ENCODE assay signal across 9 cellular contexts in the genomic region with DNA sequence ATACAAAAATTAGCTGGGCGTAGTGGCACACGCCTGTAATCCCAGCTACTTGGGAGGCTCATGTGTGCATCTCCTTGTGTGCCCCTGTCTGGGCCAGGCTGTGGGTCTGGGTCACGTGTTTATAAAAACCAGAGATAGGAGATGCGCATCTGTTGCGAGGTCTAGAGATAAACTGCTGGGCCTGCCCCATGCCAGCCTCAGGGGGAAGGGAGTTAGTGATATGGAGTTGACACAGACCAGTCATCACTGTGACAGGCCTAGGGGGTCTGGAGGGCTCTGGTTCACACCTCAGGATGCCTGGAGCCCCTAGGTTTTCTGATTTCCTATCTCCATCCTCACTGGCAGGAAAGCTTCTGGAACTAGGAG. TPM values are rescaled to one million over a fixed set of nuclear protein-coding genes. Genes with fewer than 3 reads are reported as not detected.
DNase-seq lines count a peak whose midpoint lies in the region; ATAC-seq, FAIRE-seq and TF ChIP-seq lines count a peak whose summit lies in the region.
"Not testable (repeated sequence)": the region's sequence is repeated elsewhere in the genome, so short reads cannot be mapped to it uniquely, and the experiment has no call there.
"Had no signal": no experiment of that assay in that cellular context is flagged by ENCODE, and none has a peak within 500 bp of the region (broad histone marks: within the 10 kb centered on the region; RNA-seq: fewer than 3 reads in every experiment).

No MANE protein-coding gene starts in this region.

- H3K27me3 Mint-ChIP-seq in activated CD4-positive, alpha-beta memory T cell treated with anti-CD3 and anti-CD28 coated beads for 36 hours; activated naive CD4-positive, alpha-beta T cell treated with anti-CD3 and anti-CD28 coated beads for 36 hours (ENCODE audit: low read depth): not testable (repeated sequence)

- H3F3A ChIP-seq in OCI-LY1 (ENCODE audit: insufficient read depth, low read length) = not testable (repeated sequence)

- H3K9me1 ChIP-seq in keratinocyte (ENCODE audit: control insufficient read depth, extremely low read depth, insufficient read depth, low read length) = not testable (repeated sequence)

- H3K27ac Mint-ChIP-seq in activated CD4-positive, alpha-beta memory T cell treated with anti-CD3 and anti-CD28 coated beads for 36 hours = peak overlapping the region; percentile 78
- peak overlapping the region; percentile 83 for H3K27ac Mint-ChIP-seq in activated naive CD4-positive, alpha-beta T cell treated with anti-CD3 and anti-CD28 coated beads for 36 hours

- not testable (repeated sequence) for H3K27me3 ChIP-seq in OCI-LY1 (ENCODE audit: insufficient read depth, low read length); GM12878 (replicated peaks in 1 of 2; ENCODE audit: control insufficient read depth in 2 of 2, insufficient read depth in 2 of 2, low read length in 1 of 2); keratinocyte (ENCODE audit: control insufficient read depth, extremely low read depth, insufficient read depth, low read length)

- not testable (repeated sequence) for H3K4me2 ChIP-seq in OCI-LY1 (ENCODE audit: low read length); GM12878 (ENCODE audit: control insufficient read depth, insufficient read depth); keratinocyte (ENCODE audit: control insufficient read depth, extremely low read depth, insufficient read depth, low read depth, low read length)

- SMC1A ChIA-PET in GM12878 (lab: Charles Lee; ENCODE audit: uncharacterized antibody, unreplicated experiment) = interaction anchor here (1.9 kb wide), 1 partner anchor 51 kb away, joined by 10 read pairs; no protein-coding TSS in a partner anchor

- peak overlapping the region; percentile 68 for H3K27ac ChIP-seq in OCI-LY1 (ENCODE audit: low read depth, low read length, poor library complexity, severe bottlenecking)
- not testable (repeated sequence) for H3K27ac ChIP-seq in GM12878 (ENCODE audit: control insufficient read depth, insufficient read depth); keratinocyte (ENCODE audit: control insufficient read depth, insufficient read depth, low read length)

- 54% methylated on average over 5 of the region's 5 CpGs for WGBS in GM12878 (ENCODE audit: insufficient coverage, insufficient replicate concordance, low lambda C conversion rate, missing lambda C conversion rate)

- CTCF ChIA-PET in activated CD4-positive, alpha-beta memory T cell treated with anti-CD3 and anti-CD28 coated beads for 36 hours (lab: Charles Lee) = interaction anchor here (1.9 to 22.0 kb wide), 6 partner anchors 11 to 164 kb away, joined by 7 to 386 read pairs (median 16); partner anchors contain the start of genes NFX1 and NOL6
- CTCF ChIA-PET in activated naive CD4-positive, alpha-beta T cell treated with anti-CD3 and anti-CD28 coated beads for 36 hours (lab: Charles Lee) = interaction anchor here (2.0 to 8.6 kb wide), 5 partner anchors 11 to 167 kb away, joined by 8 to 159 read pairs (median 29); partner anchors contain the start of gene AQP7
- CTCF ChIA-PET in GM12878 (lab: Yijun Ruan, JAX) = interaction anchor here (1.2 to 8.9 kb wide), 7 partner anchors 12 to 81 kb away, joined by 3 to 154 read pairs (median 56); partner anchors contain the start of genes AQP7 and NOL6

- not testable (repeated sequence) for BruUV-seq in GM12878 (replicated peaks; lab: Mats Ljungman, UMichigan)

- intact Hi-C loops in activated CD4-positive, alpha-beta memory T cell treated with anti-CD3 and anti-CD28 coated beads for 36 hours (cut with micrococcal nuclease) = loop anchor here (1.0 kb wide), 1 partner anchor 8 kb away; no protein-coding TSS in a partner anchor
- intact Hi-C loops in activated naive CD4-positive, alpha-beta T cell treated with anti-CD3 and anti-CD28 coated beads for 36 hours (cut with micrococcal nuclease) = loop anchor here (1.0 to 10.0 kb wide), 2 partner anchors 8 to 900 kb away; partner anchors contain the start of genes SMIM27 and TOPORS
- intact Hi-C loops in GM12878 (cut with micrococcal nuclease; ENCODE audit: unreplicated experiment) = loop anchor here (10.0 kb wide), 1 partner anchor 170 kb away; no protein-coding TSS in a partner anchor

- peaks cover 38% of the 10 kb centered on the region for H3K4me1 ChIP-seq in OCI-LY1 (ENCODE audit: insufficient read depth, low read length, severe bottlenecking)
- H3K4me1 ChIP-seq in GM12878 (ENCODE audit: control insufficient read depth, insufficient read depth, low read length) = peaks cover 43% of the 10 kb centered on the region
- H3K4me1 ChIP-seq in keratinocyte (ENCODE audit: control insufficient read depth, extremely low read depth, insufficient read depth, low read length) = peaks cover 52% of the 10 kb centered on the region

- TF ChIP-seq EP300 in GM12878 (IDR thresholded peaks at IDR 0.05; ENCODE audit: borderline replicate concordance in 1 of 2, control insufficient read depth in 1 of 2, low read depth in 2 of 2, low read length in 2 of 2) = not testable (repeated sequence)

- POLR2A ChIA-PET in activated CD4-positive, alpha-beta memory T cell treated with anti-CD3 and anti-CD28 coated beads for 36 hours (lab: Charles Lee) = not testable (repeated sequence)
- POLR2A ChIA-PET in GM12878 (lab: Charles Lee) = interaction anchor here (2.8 kb wide), 1 partner anchor 19 kb away, joined by 12 read pairs; the partner anchor contains the start of gene NOL6

- dilution Hi-C loops in keratinocyte (cut with MboI; ENCODE audit: extremely low pct_ligation_motif_present, low sequenced_read_pairs) = not testable (repeated sequence)

- H4K20me1 ChIP-seq in OCI-LY1 (ENCODE audit: insufficient read depth, low read length); GM12878 (ENCODE audit: control insufficient read depth, insufficient read depth); keratinocyte (ENCODE audit: control insufficient read depth, extremely low read depth, insufficient read depth, low read length): not testable (repeated sequence)

- not testable (repeated sequence) for H3K4me3 Mint-ChIP-seq in activated CD4-positive, alpha-beta memory T cell treated with anti-CD3 and anti-CD28 coated beads for 36 hours; activated naive CD4-positive, alpha-beta T cell treated with anti-CD3 and anti-CD28 coated beads for 36 hours

- FAIRE-seq in GM12878 (lab: Jason Lieb, UNC) = peak; percentile 47
- FAIRE-seq in keratinocyte (lab: Jason Lieb, UNC) = peak; percentile 41

- TF ChIP-seq RAD21 in GM12878 (IDR thresholded peaks at IDR 0.05; ENCODE audit: insufficient read depth, low read depth, low read length) = not testable (repeated sequence)

- not testable (repeated sequence) for H3K9me3 ChIP-seq in OCI-LY1 (ENCODE audit: low read length); GM12878 (replicated peaks; ENCODE audit: control insufficient read depth, insufficient read depth, low read length); keratinocyte (ENCODE audit: control insufficient read depth, low read depth, low read length)

- peak; percentile 66 for DNase-seq in ELF-1 (ENCODE audit: low read depth, low spot score)
- DNase-seq in activated CD4-positive, alpha-beta memory T cell treated with anti-CD3 and anti-CD28 coated beads for 36 hours; activated naive CD4-positive, alpha-beta T cell treated with anti-CD3 and anti-CD28 coated beads for 36 hours; GM12878 (ENCODE audit: low read depth, low spot score); keratinocyte (ENCODE audit: low read depth, low spot score): not testable (repeated sequence)

- H3K9me3 Mint-ChIP-seq in activated CD4-positive, alpha-beta memory T cell treated with anti-CD3 and anti-CD28 coated beads for 36 hours; activated naive CD4-positive, alpha-beta T cell treated with anti-CD3 and anti-CD28 coated beads for 36 hours: not testable (repeated sequence)

- H3K79me2 ChIP-seq in OCI-LY1 (ENCODE audit: insufficient read depth, low read length); GM12878 (ENCODE audit: control insufficient read depth, insufficient read depth, low read length); keratinocyte (ENCODE audit: control insufficient read depth, insufficient read depth, low read length): not testable (repeated sequence)

- H3K4me3 ChIP-seq in OCI-LY1 (ENCODE audit: low read depth, low read length, poor library complexity, severe bottlenecking); GM12878; keratinocyte (ENCODE audit: control insufficient read depth in 2 of 3, extremely low read depth in 1 of 3, insufficient read depth in 2 of 3, low read depth in 1 of 3, low read length in 3 of 3): not testable (repeated sequence)

- in situ Hi-C loops in GM12878 (cut with MboI) = not testable (repeated sequence)

- H3K4me1 Mint-ChIP-seq in activated CD4-positive, alpha-beta memory T cell treated with anti-CD3 and anti-CD28 coated beads for 36 hours (ENCODE audit: low read depth) = peaks cover 71% of the 10 kb centered on the region
- H3K4me1 Mint-ChIP-seq in activated naive CD4-positive, alpha-beta T cell treated with anti-CD3 and anti-CD28 coated beads for 36 hours (ENCODE audit: low read depth) = peaks cover 77% of the 10 kb centered on the region

- not testable (repeated sequence) for TF ChIP-seq CTCF in OCI-LY1 (IDR thresholded peaks at IDR 0.05; ENCODE audit: low read length); GM12878 (IDR thresholded peaks at IDR 0.05 in 2 of 3, conservative IDR thresholded peaks at IDR 0.05 in 1 of 3; ENCODE audit: control insufficient read depth in 2 of 3, extremely low read depth in 1 of 3, insufficient read depth in 1 of 3, low read depth in 3 of 3, low read length in 3 of 3); keratinocyte (optimal IDR thresholded peaks at IDR 0.05 in 1 of 3, IDR thresholded peaks at IDR 0.05 in 1 of 3, conservative IDR thresholded peaks at IDR 0.05 in 1 of 3; ENCODE audit: extremely low read depth in 1 of 3, insufficient read depth in 2 of 3, low read length in 3 of 3)

- H2AFZ ChIP-seq in OCI-LY1 (ENCODE audit: low read length); GM12878 (ENCODE audit: control insufficient read depth, low read depth, low read length); keratinocyte (ENCODE audit: control insufficient read depth, low read length): not testable (repeated sequence)

- H3K9ac ChIP-seq in OCI-LY1 (ENCODE audit: low read length); GM12878 (ENCODE audit: control insufficient read depth, insufficient read depth, low read length); keratinocyte (ENCODE audit: control insufficient read depth, extremely low read depth, insufficient read depth, low read length): not testable (repeated sequence)

- H3K36me3 Mint-ChIP-seq in activated CD4-positive, alpha-beta memory T cell treated with anti-CD3 and anti-CD28 coated beads for 36 hours; activated naive CD4-positive, alpha-beta T cell treated with anti-CD3 and anti-CD28 coated beads for 36 hours (ENCODE audit: low read depth): not testable (repeated sequence)

- not testable (repeated sequence) for TF ChIP-seq POLR2A in GM12878 (IDR thresholded peaks at IDR 0.05; ENCODE audit: low read depth, low read length)

- not testable (repeated sequence) for H3K36me3 ChIP-seq in OCI-LY1 (ENCODE audit: insufficient read depth, low read length); GM12878 (ENCODE audit: control insufficient read depth in 2 of 2, insufficient read depth in 2 of 2, low read length in 1 of 2); keratinocyte (ENCODE audit: control insufficient read depth in 2 of 2, extremely low read depth in 1 of 2, insufficient read depth in 2 of 2, low read length in 2 of 2)

- RAD21 ChIA-PET in GM12878 (lab: Charles Lee; ENCODE audit: unreplicated experiment) = interaction anchor here (1.5 to 2.9 kb wide), 4 partner anchors 12 to 80 kb away, joined by 5 to 18 read pairs (median 12); partner anchors contain the start of gene NOL6

- not testable (repeated sequence) for ATAC-seq in SK-N-SH treated with all-trans-retinoic acid at 6 μM for 48 hours, GM12878

- not testable (repeated sequence) for H3K9me2 ChIP-seq in OCI-LY1 (ENCODE audit: low read depth, low read length)

RNA-seq across cellular contexts. Expression of gene AQP3, which starts 7.3 kb away (rescaled TPM):
- 10 to 100 TPM; 19.4 to 20.2 TPM for total RNA-seq in activated CD4-positive, alpha-beta memory T cell treated with anti-CD3 and anti-CD28 coated beads for 36 hours
- 1 to 10 TPM; 7.2 to 8.1 TPM for total RNA-seq in activated naive CD4-positive, alpha-beta T cell treated with anti-CD3 and anti-CD28 coated beads for 36 hours
- 0.47 and 0.92 TPM in 2 replicates for total RNA-seq in GM12878 (2013; cell fraction: nucleolus; rRNA removed)
- total RNA-seq in GM12878 (2014; rRNA removed) = 3.1 and 6.5 TPM in 2 replicates
- total RNA-seq in GM12878 (2014; rRNA removed; fragmentation: Illumina TruSeq; extraction: Trizol) = 2.0 and 3.0 TPM in 2 replicates
- 3.4 and 4.8 TPM in 2 replicates for total RNA-seq in GM12878 (2021)
- 2.6 TPM for polyA plus RNA-seq in GM12878 (2011; ENCODE audit: low read depth)
- polyA plus RNA-seq in GM12878 (2011; rRNA removed) = 4.1 and 5.5 TPM in 2 replicates
- polyA plus RNA-seq in GM12878 (2011; cell fraction: cytosol; rRNA removed) = 10.2 and 11.0 TPM in 2 replicates
- polyA plus RNA-seq in GM12878 (2011; cell fraction: nucleus; rRNA removed) = 9.5 and 11.4 TPM in 2 replicates
- polyA plus RNA-seq in GM12878 (2012) = 1.8 and 4.9 TPM in 2 replicates
- 0.95 and 2.6 TPM in 2 replicates for polyA plus RNA-seq in GM12878 (2014; fragmentation: Illumina TruSeq; extraction: Trizol)
- under 1 TPM; 0.60 to 0.71 TPM for polyA plus RNA-seq in GM12878 (2014; fragmentation: Nextera tagmentation; extraction: Ambion mirVana)
- polyA plus RNA-seq in GM12878 (2014; rRNA removed) = 4.2 and 6.9 TPM in 2 replicates
- 10 to 100 TPM; 11.2 to 11.8 TPM for polyA plus RNA-seq in GM12878 (2016; fragmentation: Nextera tagmentation; extraction: Ambion mirVana)
- polyA minus RNA-seq in GM12878 (2011; rRNA and poly(A)+ RNA removed) = 3.9 and 6.0 TPM in 2 replicates
- 6.7 and 7.4 TPM in 2 replicates for polyA minus RNA-seq in GM12878 (2011; cell fraction: cytosol; rRNA and poly(A)+ RNA removed)
- polyA minus RNA-seq in GM12878 (2011; cell fraction: nucleus; rRNA and poly(A)+ RNA removed) = 1.4 and 2.3 TPM in 2 replicates
- polyA plus RNA-seq in keratinocyte = 139 to 239 TPM (median 215 TPM) in 3 replicates
- 16.3 TPM for polyA plus RNA-seq in keratinocyte (2011; ENCODE audit: low read depth)
- polyA plus RNA-seq in keratinocyte (2011; cell fraction: cytosol; rRNA removed) = 63.9 and 107 TPM in 2 replicates
- polyA plus RNA-seq in keratinocyte (2011; cell fraction: nucleus; rRNA removed) = 126 and 174 TPM in 2 replicates
- polyA plus RNA-seq in keratinocyte (2012; ENCODE audit: low replicate concordance) = 107 and 168 TPM in 2 replicates
- polyA minus RNA-seq in keratinocyte = 219 to 431 TPM (median 304 TPM) in 3 replicates
- 148 TPM for polyA minus RNA-seq in keratinocyte (2011; cell fraction: cytosol; rRNA and poly(A)+ RNA removed)
- 78.9 and 82.2 TPM in 2 replicates for polyA minus RNA-seq in keratinocyte (2011; cell fraction: nucleus; rRNA and poly(A)+ RNA removed)
- total RNA-seq: SJSA1 had no signal

RNA-seq across cellular contexts. Expression of gene NOL6, which starts 19.1 kb away (rescaled TPM):
- 10 to 100 TPM; 38.1 to 39.7 TPM for total RNA-seq in activated CD4-positive, alpha-beta memory T cell treated with anti-CD3 and anti-CD28 coated beads for 36 hours
- total RNA-seq in activated naive CD4-positive, alpha-beta T cell treated with anti-CD3 and anti-CD28 coated beads for 36 hours = 10 to 100 TPM; 38.2 to 38.6 TPM
- 41.2 and 42.0 TPM in 2 replicates for total RNA-seq in GM12878 (2013; cell fraction: nucleolus; rRNA removed)
- 29.4 and 34.0 TPM in 2 replicates for total RNA-seq in GM12878 (2014; rRNA removed)
- total RNA-seq in GM12878 (2014; rRNA removed; fragmentation: Illumina TruSeq; extraction: Trizol) = 18.8 and 20.7 TPM in 2 replicates
- total RNA-seq in GM12878 (2021) = 51.8 and 53.2 TPM in 2 replicates
- polyA plus RNA-seq in GM12878 (2011; ENCODE audit: low read depth) = 15.3 TPM
- polyA plus RNA-seq in GM12878 (2011; rRNA removed) = 9.1 and 26.4 TPM in 2 replicates
- polyA plus RNA-seq in GM12878 (2011; cell fraction: cytosol; rRNA removed) = 24.6 and 24.9 TPM in 2 replicates
- polyA plus RNA-seq in GM12878 (2011; cell fraction: nucleus; rRNA removed) = 51.7 and 61.5 TPM in 2 replicates
- polyA plus RNA-seq in GM12878 (2012) = 16.0 and 17.8 TPM in 2 replicates
- polyA plus RNA-seq in GM12878 (2014; fragmentation: Illumina TruSeq; extraction: Trizol) = 26.8 and 36.9 TPM in 2 replicates
- polyA plus RNA-seq in GM12878 (2014; fragmentation: Nextera tagmentation; extraction: Ambion mirVana) = 10 to 100 TPM in 1 of 2 experiments, 1 to 10 TPM in 1; 8.3 to 13.2 TPM
- polyA plus RNA-seq in GM12878 (2014; rRNA removed) = 32.2 and 40.1 TPM in 2 replicates
- polyA plus RNA-seq in GM12878 (2016; fragmentation: Nextera tagmentation; extraction: Ambion mirVana) = 10 to 100 TPM; 40.6 to 47.1 TPM
- 35.0 and 35.3 TPM in 2 replicates for polyA minus RNA-seq in GM12878 (2011; rRNA and poly(A)+ RNA removed)
- polyA minus RNA-seq in GM12878 (2011; cell fraction: cytosol; rRNA and poly(A)+ RNA removed) = 13.2 and 16.1 TPM in 2 replicates
- 33.0 and 59.5 TPM in 2 replicates for polyA minus RNA-seq in GM12878 (2011; cell fraction: nucleus; rRNA and poly(A)+ RNA removed)
- 51.8 to 93.3 TPM (median 63.6 TPM) in 3 replicates for polyA plus RNA-seq in keratinocyte
- polyA plus RNA-seq in keratinocyte (2011; ENCODE audit: low read depth) = 17.5 TPM
- polyA plus RNA-seq in keratinocyte (2011; cell fraction: cytosol; rRNA removed) = 41.5 and 49.7 TPM in 2 replicates
- 113 and 128 TPM in 2 replicates for polyA plus RNA-seq in keratinocyte (2011; cell fraction: nucleus; rRNA removed)
- polyA plus RNA-seq in keratinocyte (2012; ENCODE audit: low replicate concordance) = 26.3 and 80.4 TPM in 2 replicates
- polyA minus RNA-seq in keratinocyte = 76.3 to 184 TPM (median 102 TPM) in 3 replicates
- polyA minus RNA-seq in keratinocyte (2011; cell fraction: cytosol; rRNA and poly(A)+ RNA removed) = 73.7 TPM
- polyA minus RNA-seq in keratinocyte (2011; cell fraction: nucleus; rRNA and poly(A)+ RNA removed) = 81.7 and 90.1 TPM in 2 replicates

RNA-seq across cellular contexts. Expression of gene AQP7, which starts 52.3 kb away (rescaled TPM):
- under 1 TPM; 0.12 to 0.36 TPM for total RNA-seq in activated CD4-positive, alpha-beta memory T cell treated with anti-CD3 and anti-CD28 coated beads for 36 hours
- total RNA-seq in activated naive CD4-positive, alpha-beta T cell treated with anti-CD3 and anti-CD28 coated beads for 36 hours = not detected
- total RNA-seq in GM12878 (2013; cell fraction: nucleolus; rRNA removed) = 1.8 and 2.7 TPM in 2 replicates
- not detected in 2 replicates for total RNA-seq in GM12878 (2014; rRNA removed)
- not detected in 2 replicates for total RNA-seq in GM12878 (2014; rRNA removed; fragmentation: Illumina TruSeq; extraction: Trizol)
- not detected in 2 replicates for total RNA-seq in GM12878 (2021)
- not detected for polyA plus RNA-seq in GM12878 (2011; ENCODE audit: low read depth)
- 0.04 and 0.06 TPM in 2 replicates for polyA plus RNA-seq in GM12878 (2011; rRNA removed)
- polyA plus RNA-seq in GM12878 (2011; cell fraction: cytosol; rRNA removed) = 0.08 and 0.10 TPM in 2 replicates
- polyA plus RNA-seq in GM12878 (2011; cell fraction: nucleus; rRNA removed) = 0.09 and 0.39 TPM in 2 replicates
- not detected in 2 replicates for polyA plus RNA-seq in GM12878 (2012)
- not detected in 2 replicates for polyA plus RNA-seq in GM12878 (2014; fragmentation: Illumina TruSeq; extraction: Trizol)
- under 1 TPM in 1 of 2 experiments, not detected in 1; 0.18 TPM for polyA plus RNA-seq in GM12878 (2014; fragmentation: Nextera tagmentation; extraction: Ambion mirVana)
- polyA plus RNA-seq in GM12878 (2014; rRNA removed) = 0.04 TPM in 1 of 2 replicates, not detected in the other
- polyA plus RNA-seq in GM12878 (2016; fragmentation: Nextera tagmentation; extraction: Ambion mirVana) = not detected
- polyA minus RNA-seq in GM12878 (2011; rRNA and poly(A)+ RNA removed) = not detected in 2 replicates
- polyA minus RNA-seq in GM12878 (2011; cell fraction: cytosol; rRNA and poly(A)+ RNA removed) = not detected in 2 replicates
- polyA minus RNA-seq in GM12878 (2011; cell fraction: nucleus; rRNA and poly(A)+ RNA removed) = 0.48 and 0.77 TPM in 2 replicates
- not detected in 3 replicates for polyA plus RNA-seq in keratinocyte
- polyA plus RNA-seq in keratinocyte (2011; ENCODE audit: low read depth) = not detected
- polyA plus RNA-seq in keratinocyte (2011; cell fraction: cytosol; rRNA removed) = not detected in 2 replicates
- 0.10 and 0.19 TPM in 2 replicates for polyA plus RNA-seq in keratinocyte (2011; cell fraction: nucleus; rRNA removed)
- 0.14 TPM in 1 of 2 replicates, not detected in the other for polyA plus RNA-seq in keratinocyte (2012; ENCODE audit: low replicate concordance)
- polyA minus RNA-seq in keratinocyte = not detected in 3 replicates
- not detected for polyA minus RNA-seq in keratinocyte (2011; cell fraction: cytosol; rRNA and poly(A)+ RNA removed)
- not detected in 2 replicates for polyA minus RNA-seq in keratinocyte (2011; cell fraction: nucleus; rRNA and poly(A)+ RNA removed)
- total RNA-seq: H9, SJSA1 had no signal
